25 cellular contexts compared by ENCODE assay signal in the genomic region with DNA sequence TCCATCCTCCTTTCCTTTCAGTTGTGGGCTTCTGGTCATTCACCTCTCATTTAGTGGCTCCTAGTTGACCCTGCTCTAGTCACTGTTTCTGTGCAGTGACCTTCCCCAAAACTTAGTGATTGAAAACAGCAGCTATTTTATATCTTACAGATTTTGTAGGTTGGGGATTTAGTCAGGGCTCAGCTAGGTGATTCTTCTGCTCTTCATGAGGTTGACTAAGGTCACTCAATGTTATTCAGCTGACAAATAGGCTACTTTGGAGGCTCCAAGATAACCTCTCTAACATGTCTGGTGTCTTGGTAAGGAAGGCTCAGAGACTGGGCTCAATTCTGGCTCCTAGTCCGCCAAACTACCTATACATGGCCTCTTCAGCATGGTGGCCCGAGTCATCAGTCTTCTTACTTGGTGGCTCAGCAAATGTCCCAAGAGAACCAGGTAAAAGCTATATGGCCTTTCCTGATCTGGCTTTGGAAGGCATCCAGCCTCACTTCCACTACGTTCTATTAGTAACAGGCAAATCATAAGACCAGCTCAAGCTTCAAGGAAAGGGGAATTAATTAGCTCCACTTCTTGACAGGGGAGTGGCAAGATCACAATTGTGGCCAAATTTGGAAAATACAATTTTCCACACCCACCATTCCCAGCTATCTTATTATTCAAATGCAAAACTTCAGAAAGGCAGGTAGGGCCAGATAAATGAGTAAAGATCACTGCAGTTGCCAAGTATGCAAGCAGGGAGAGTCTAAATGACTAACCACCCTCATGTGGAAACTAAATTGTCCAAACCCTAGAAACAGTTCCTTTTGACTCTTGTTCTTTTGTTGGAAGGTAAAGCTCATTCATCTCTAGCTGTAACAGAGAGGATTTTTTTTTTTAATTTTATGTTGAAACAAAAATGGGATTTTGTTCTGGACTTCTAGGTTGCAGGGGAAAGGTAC.
"Had no signal": no experiment of that assay in that cellular context is flagged by ENCODE, and none has a peak within 500 bp of the region (broad histone marks: within the 10 kb centered on the region; RNA-seq: fewer than 3 reads in every experiment).

No MANE protein-coding gene starts in this region.

- H3K27ac ChIP-seq: body of pancreas, coronary artery, dorsolateral prefrontal cortex, gastroesophageal sphincter, pancreas, psoas muscle, right atrium auricular region, spleen, testis, transverse colon had no signal

- H3K9me3 ChIP-seq: body of pancreas, pancreas, psoas muscle, testis, transverse colon had no signal

- H3K4me1 ChIP-seq: body of pancreas, gastroesophageal sphincter, pancreas, psoas muscle, right atrium auricular region, spleen, testis, transverse colon had no signal

- H3K27me3 Mint-ChIP-seq: activated CD4-positive, alpha-beta T cell treated with anti-CD3 and anti-CD28 coated beads, Interleukin-2, amount 10 ng/mL, durations not matched to agents 7 days and 5 days; activated CD8-positive, alpha-beta T cell treated with anti-CD3 and anti-CD28 coated beads for 36 hours; memory B cell; naive thymus-derived CD4-positive, alpha-beta T cell had no signal

- H3K27ac Mint-ChIP-seq: activated CD4-positive, alpha-beta T cell treated with anti-CD3 and anti-CD28 coated beads, Interleukin-2, amount 10 ng/mL, durations not matched to agents 7 days and 5 days; activated CD8-positive, alpha-beta T cell treated with anti-CD3 and anti-CD28 coated beads for 36 hours; memory B cell; naive thymus-derived CD4-positive, alpha-beta T cell had no signal

- H3K27me3 ChIP-seq: body of pancreas, dorsolateral prefrontal cortex, gastroesophageal sphincter, pancreas, right atrium auricular region, spleen, testis, transverse colon had no signal

- H3K4me1 Mint-ChIP-seq: activated CD4-positive, alpha-beta T cell treated with anti-CD3 and anti-CD28 coated beads, Interleukin-2, amount 10 ng/mL, durations not matched to agents 7 days and 5 days; memory B cell; naive thymus-derived CD4-positive, alpha-beta T cell had no signal

- ATAC-seq: activated CD8-positive, alpha-beta T cell treated with anti-CD3 and anti-CD28 coated beads for 36 hours; activated naive CD4-positive, alpha-beta T cell treated with anti-CD3 and anti-CD28 coated beads, Interleukin-2, amount 50 U/mL, for 72 hours; activated T-cell treated with anti-CD3 and anti-CD28 coated beads, Interleukin-2, amount 50 U/mL, for 4 hours; body of pancreas; gastroesophageal sphincter; left colon; naive thymus-derived CD4-positive, alpha-beta T cell; pancreas; psoas muscle; stimulated activated naive CD8-positive, alpha-beta T cell treated with anti-CD3 and anti-CD28 coated beads, Interleukin-15, Interleukin-2, amounts not matched to agents 100 U/mL and 50 U/mL, for 24 hours had no signal

- H3K4me3 Mint-ChIP-seq: activated CD4-positive, alpha-beta T cell treated with anti-CD3 and anti-CD28 coated beads, Interleukin-2, amount 10 ng/mL, durations not matched to agents 7 days and 5 days; activated CD8-positive, alpha-beta T cell treated with anti-CD3 and anti-CD28 coated beads for 36 hours; activated T-cell treated with anti-CD3 and anti-CD28 coated beads, Interleukin-2, amount 50 U/mL, for 4 hours; memory B cell; naive thymus-derived CD4-positive, alpha-beta T cell had no signal

- H3K36me3 ChIP-seq: pancreas had no signal

- H3K9me3 Mint-ChIP-seq: activated CD4-positive, alpha-beta T cell treated with anti-CD3 and anti-CD28 coated beads, Interleukin-2, amount 10 ng/mL, durations not matched to agents 7 days and 5 days had no signal

- DNase-seq: activated CD4-positive, alpha-beta T cell treated with anti-CD3 and anti-CD28 coated beads for 1 hour; activated CD4-positive, alpha-beta T cell treated with anti-CD3 and anti-CD28 coated beads, Interleukin-2, amount 10 ng/mL, durations not matched to agents 7 days and 5 days; activated CD8-positive, alpha-beta T cell treated with anti-CD3 and anti-CD28 coated beads for 36 hours; activated naive CD4-positive, alpha-beta T cell; activated T-cell treated with anti-CD3 and anti-CD28 coated beads, Interleukin-2, amount 50 U/mL, for 4 hours; body of pancreas; dorsolateral prefrontal cortex; effector memory CD4-positive, alpha-beta T cell; head of caudate nucleus; hippocampal formation; left colon; midbrain; naive thymus-derived CD4-positive, alpha-beta T cell; pancreas; psoas muscle; spleen; stimulated activated naive CD8-positive, alpha-beta T cell treated with anti-CD3 and anti-CD28 coated beads, Interleukin-15, Interleukin-2, amounts not matched to agents 100 U/mL and 50 U/mL, for 24 hours; T-helper 2 cell; testis; transverse colon had no signal

- H3K4me3 ChIP-seq: body of pancreas, coronary artery, dorsolateral prefrontal cortex, gastroesophageal sphincter, pancreas, psoas muscle, right atrium auricular region, spleen, testis, transverse colon had no signal
